Comparison of ENCODE assay signal across 35 cellular contexts in genomic region chr11:129569007-129569406, GRCh38.
"Had no signal": no experiment of that assay in that cellular context is flagged by ENCODE, and none has a peak within 500 bp of the region (broad histone marks: within the 10 kb centered on the region; RNA-seq: fewer than 3 reads in every experiment).

No MANE protein-coding gene starts in this region.

- H3K4me1 Mint-ChIP-seq: activated CD4-positive, alpha-beta T cell treated with anti-CD3 and anti-CD28 coated beads for 36 hours; activated CD4-positive, alpha-beta T cell treated with anti-CD3 and anti-CD28 coated beads, Interleukin-2, amount 10 ng/mL, durations not matched to agents 7 days and 5 days; activated naive CD8-positive, alpha-beta T cell treated with anti-CD3 and anti-CD28 coated beads for 36 hours; activated T-helper 17 cell treated with anti-CD3 and anti-CD28 coated beads, Interleukin-2, amount 50 U/mL, for 72 hours had no signal

- DNase-seq: activated CD4-positive, alpha-beta T cell treated with anti-CD3 and anti-CD28 coated beads for 1 hour; activated CD4-positive, alpha-beta T cell treated with anti-CD3 and anti-CD28 coated beads for 36 hours; activated CD4-positive, alpha-beta T cell treated with anti-CD3 and anti-CD28 coated beads for 48 hours; activated CD4-positive, alpha-beta T cell treated with anti-CD3 and anti-CD28 coated beads, Interleukin-2, amount 10 ng/mL, durations not matched to agents 7 days and 5 days; activated CD4-positive, alpha-beta T cell treated with anti-CD3 and anti-CD28 coated beads, Interleukin-2, amount 50 U/mL, for 48 hours; activated CD4-positive, CD25-positive, alpha-beta regulatory T cell; activated CD8-positive, alpha-beta memory T cell treated with anti-CD3 and anti-CD28 coated beads, Interleukin-2, amount 50 U/mL, for 4 hours; activated CD8-positive, alpha-beta T cell treated with anti-CD3 and anti-CD28 coated beads for 36 hours; activated effector memory CD4-positive, alpha-beta T cell treated with anti-CD3 and anti-CD28 coated beads, Interleukin-2, amount 50 U/mL, for 16 hours; activated gamma-delta T cell treated with Interleukin-2 at 50 U/mL for 16 hours; activated naive CD4-positive, alpha-beta T cell; activated naive CD4-positive, alpha-beta T cell treated with anti-CD3 and anti-CD28 coated beads for 36 hours; activated naive CD4-positive, alpha-beta T cell treated with anti-CD3 and anti-CD28 coated beads, Interleukin-2, amount 50 U/mL, for 16 hours; activated naive CD8-positive, alpha-beta T cell treated with anti-CD3 and anti-CD28 coated beads for 36 hours; activated T-cell treated with anti-CD3 and anti-CD28 coated beads for 4 hours; activated T-cell treated with anti-CD3 and anti-CD28 coated beads, Interleukin-2, amount 50 U/mL, for 1 hour; activated T-cell treated with anti-CD3 and anti-CD28 coated beads, Interleukin-2, amount 50 U/mL, for 4 hours; activated T-cell treated with anti-CD3 and anti-CD28 coated beads, Interleukin-2, amount 50 U/mL, for 72 hours; adrenal gland; amniotic stem cell; aorta; body of pancreas; brain microvascular endothelial cell; central memory CD4-positive, alpha-beta T cell; T-helper 1 cell; T-helper 2 cell; T-helper 9 cell had no signal

- H3K27ac Mint-ChIP-seq: activated CD4-positive, alpha-beta T cell treated with anti-CD3 and anti-CD28 coated beads for 36 hours; activated CD4-positive, alpha-beta T cell treated with anti-CD3 and anti-CD28 coated beads, Interleukin-2, amount 10 ng/mL, durations not matched to agents 7 days and 5 days; activated CD8-positive, alpha-beta T cell treated with anti-CD3 and anti-CD28 coated beads for 36 hours; activated naive CD4-positive, alpha-beta T cell treated with anti-CD3 and anti-CD28 coated beads for 36 hours; activated naive CD4-positive, alpha-beta T cell treated with anti-CD3 and anti-CD28 coated beads, Interleukin-2, amount 50 U/mL, for 72 hours; activated naive CD8-positive, alpha-beta T cell treated with anti-CD3 and anti-CD28 coated beads for 36 hours; activated T-cell treated with anti-CD3 and anti-CD28 coated beads, Interleukin-2, amount 50 U/mL, for 72 hours; activated T-helper 1 cell treated with anti-CD3 and anti-CD28 coated beads, Interleukin-12 subunit alpha, Interleukin-12 subunit beta, Interleukin-2, Interleukin-4 antibody, amounts not matched to agents 30 ng/mL and 10 ng/mL and 1 ng/mL, durations not matched to agents 14 hours and 24 hours and 36 hours; activated T-helper 17 cell treated with anti-CD3 and anti-CD28 coated beads, Interleukin-2, amount 50 U/mL, for 72 hours; T-helper 1 cell treated with Interleukin-12 subunit alpha and Interleukin-12 subunit beta and Interleukin-4 antibody, amounts not matched to agents 30 μg/mL and 1 μg/mL, for 36 hours; T-helper 2 cell treated with Interferon-gamma antibody and Interleukin-4, amounts not matched to agents 5 μg/mL and 100 μg/mL, for 36 hours had no signal

- H3K4me3 Mint-ChIP-seq: activated CD4-positive, alpha-beta T cell treated with anti-CD3 and anti-CD28 coated beads for 36 hours; activated CD4-positive, alpha-beta T cell treated with anti-CD3 and anti-CD28 coated beads, Interleukin-2, amount 10 ng/mL, durations not matched to agents 7 days and 5 days; activated CD8-positive, alpha-beta T cell treated with anti-CD3 and anti-CD28 coated beads for 36 hours; activated naive CD4-positive, alpha-beta T cell treated with anti-CD3 and anti-CD28 coated beads for 36 hours; activated naive CD8-positive, alpha-beta T cell treated with anti-CD3 and anti-CD28 coated beads for 36 hours; activated T-cell treated with anti-CD3 and anti-CD28 coated beads, Interleukin-2, amount 50 U/mL, for 4 hours; activated T-cell treated with anti-CD3 and anti-CD28 coated beads, Interleukin-2, amount 50 U/mL, for 72 hours; activated T-helper 1 cell treated with anti-CD3 and anti-CD28 coated beads, Interleukin-12 subunit alpha, Interleukin-12 subunit beta, Interleukin-2, Interleukin-4 antibody, amounts not matched to agents 30 ng/mL and 10 ng/mL and 1 ng/mL, durations not matched to agents 14 hours and 24 hours and 36 hours; activated T-helper 17 cell treated with anti-CD3 and anti-CD28 coated beads, Interleukin-2, amount 50 U/mL, for 72 hours; T-helper 1 cell treated with Interleukin-12 subunit alpha and Interleukin-12 subunit beta and Interleukin-4 antibody, amounts not matched to agents 30 μg/mL and 1 μg/mL, for 36 hours; T-helper 2 cell treated with Interferon-gamma antibody and Interleukin-4, amounts not matched to agents 5 μg/mL and 100 μg/mL, for 36 hours had no signal

- H3K27me3 Mint-ChIP-seq: activated CD4-positive, alpha-beta T cell treated with anti-CD3 and anti-CD28 coated beads for 36 hours; activated CD4-positive, alpha-beta T cell treated with anti-CD3 and anti-CD28 coated beads, Interleukin-2, amount 10 ng/mL, durations not matched to agents 7 days and 5 days; activated CD8-positive, alpha-beta T cell treated with anti-CD3 and anti-CD28 coated beads for 36 hours; activated naive CD8-positive, alpha-beta T cell treated with anti-CD3 and anti-CD28 coated beads for 36 hours; activated T-helper 17 cell treated with anti-CD3 and anti-CD28 coated beads, Interleukin-2, amount 50 U/mL, for 72 hours had no signal

- H3K36me3 Mint-ChIP-seq: activated naive CD8-positive, alpha-beta T cell treated with anti-CD3 and anti-CD28 coated beads for 36 hours had no signal

- H3K27me3 ChIP-seq: adrenal gland, body of pancreas, brain microvascular endothelial cell, breast epithelium had no signal

- H3K4me3 ChIP-seq: adrenal gland, body of pancreas, breast epithelium had no signal

- ATAC-seq: activated CD4-positive, alpha-beta T cell treated with anti-CD3 and anti-CD28 coated beads for 36 hours; activated CD4-positive, CD25-positive, alpha-beta regulatory T cell treated with anti-CD3 and anti-CD28 coated beads, Interleukin-2, amount 50 U/mL, for 24 hours; activated CD8-positive, alpha-beta T cell treated with anti-CD3 and anti-CD28 coated beads for 36 hours; activated naive CD4-positive, alpha-beta T cell treated with anti-CD3 and anti-CD28 coated beads, Interleukin-2, amount 50 U/mL, for 72 hours; activated T-cell treated with anti-CD3 and anti-CD28 coated beads, Interleukin-2, amount 50 U/mL, for 4 hours; activated T-cell treated with anti-CD3 and anti-CD28 coated beads, Interleukin-2, amount 50 U/mL, for 72 hours; activated T-helper 17 cell treated with anti-CD3 and anti-CD28 coated beads, Interleukin-2, amount 50 U/mL, for 72 hours; body of pancreas had no signal

- H3K36me3 ChIP-seq: adrenal gland, brain microvascular endothelial cell, breast epithelium had no signal

- H3K27ac ChIP-seq: adrenal gland, body of pancreas, brain microvascular endothelial cell, breast epithelium, VCaP had no signal

- H3K4me1 ChIP-seq: adrenal gland, body of pancreas, breast epithelium had no signal

- H3K9me3 ChIP-seq: body of pancreas had no signal
